Comparison of ENCODE assay signal across 15 cellular contexts in the genomic region with DNA sequence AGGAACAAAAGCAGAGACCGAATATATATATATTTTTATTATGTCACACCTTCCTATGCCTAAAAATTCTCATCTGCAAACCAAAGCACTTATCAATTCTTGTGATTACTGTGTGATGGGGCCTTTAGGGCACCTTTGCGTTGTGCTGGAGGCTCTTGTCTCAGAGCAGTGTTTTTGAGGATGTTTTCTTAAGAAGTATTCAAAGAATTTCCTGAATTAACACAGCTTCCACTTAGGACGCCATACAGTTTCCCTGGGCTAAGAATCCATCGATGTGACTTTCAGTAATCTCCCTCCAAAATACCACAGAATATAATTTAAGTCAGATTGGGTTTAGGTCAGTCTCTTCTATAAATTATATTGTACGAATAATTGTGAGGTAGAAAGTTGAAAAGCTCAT.
"Had no signal": no experiment of that assay in that cellular context is flagged by ENCODE, and none has a peak within 500 bp of the region (broad histone marks: within the 10 kb centered on the region; RNA-seq: fewer than 3 reads in every experiment).

No MANE protein-coding gene starts in this region.

- H3K36me3 ChIP-seq: ovary, sigmoid colon had no signal

- H3K9ac ChIP-seq: SK-N-SH had no signal

- ATAC-seq: activated CD8-positive, alpha-beta memory T cell treated with anti-CD3 and anti-CD28 coated beads, Interleukin-2, amount 10 ng/mL, durations not matched to agents 7 days and 5 days; activated T-cell treated with anti-CD3 and anti-CD28 coated beads, Interleukin-2, amount 50 U/mL, for 4 hours; esophagus mucosa had no signal

- H3K9me3 ChIP-seq: ovary, sigmoid colon, SK-N-SH had no signal

- H3K4me3 Mint-ChIP-seq: activated CD8-positive, alpha-beta memory T cell treated with anti-CD3 and anti-CD28 coated beads, Interleukin-2, amount 10 ng/mL, durations not matched to agents 7 days and 5 days; activated T-cell treated with anti-CD3 and anti-CD28 coated beads, Interleukin-2, amount 50 U/mL, for 4 hours; stimulated activated naive CD8-positive, alpha-beta T cell treated with anti-CD3 and anti-CD28 coated beads, Interleukin-15, Interleukin-2, amounts not matched to agents 100 ng/mL and 50 ng/mL, for 24 hours; T-helper 1 cell treated with Interleukin-12 subunit alpha and Interleukin-12 subunit beta and Interleukin-4 antibody, amounts not matched to agents 30 μg/mL and 1 μg/mL, for 36 hours had no signal

- H3K4me1 ChIP-seq: sigmoid colon had no signal

- H3K27me3 Mint-ChIP-seq: activated CD8-positive, alpha-beta memory T cell treated with anti-CD3 and anti-CD28 coated beads, Interleukin-2, amount 10 ng/mL, durations not matched to agents 7 days and 5 days; stimulated activated naive CD8-positive, alpha-beta T cell treated with anti-CD3 and anti-CD28 coated beads, Interleukin-15, Interleukin-2, amounts not matched to agents 100 ng/mL and 50 ng/mL, for 24 hours had no signal

- H3K27ac ChIP-seq: ovary, sigmoid colon had no signal

- H3K4me3 ChIP-seq: ovary, sigmoid colon had no signal

- H3K4me2 ChIP-seq: SK-N-SH had no signal

- DNase-seq: activated CD4-positive, alpha-beta T cell treated with anti-CD3 and anti-CD28 coated beads, Interleukin-2, amount 50 U/mL, for 1 hour; activated CD4-positive, CD25-positive, alpha-beta regulatory T cell; activated CD8-positive, alpha-beta memory T cell treated with anti-CD3 and anti-CD28 coated beads, Interleukin-2, amount 10 ng/mL, durations not matched to agents 7 days and 5 days; activated gamma-delta T cell; activated T-cell treated with anti-CD3 and anti-CD28 coated beads, Interleukin-2, amount 50 U/mL, for 4 hours; central memory CD4-positive, alpha-beta T cell; glutamatergic neuron; ovary; sigmoid colon; SK-N-SH; stimulated activated CD4-positive, alpha-beta T cell treated with anti-CD3 and anti-CD28 coated beads, Interleukin-12 subunit alpha, Interleukin-12 subunit beta, amount 100 ng/mL, for 4 hours; stimulated activated CD4-positive, alpha-beta T cell treated with anti-CD3 and anti-CD28 coated beads, Interleukin-2, amount 100 ng/mL, for 48 hours had no signal

- H3K27ac Mint-ChIP-seq: activated CD8-positive, alpha-beta memory T cell treated with anti-CD3 and anti-CD28 coated beads, Interleukin-2, amount 10 ng/mL, durations not matched to agents 7 days and 5 days; stimulated activated naive CD8-positive, alpha-beta T cell treated with anti-CD3 and anti-CD28 coated beads, Interleukin-15, Interleukin-2, amounts not matched to agents 100 ng/mL and 50 ng/mL, for 24 hours; T-helper 1 cell treated with Interleukin-12 subunit alpha and Interleukin-12 subunit beta and Interleukin-4 antibody, amounts not matched to agents 30 μg/mL and 1 μg/mL, for 36 hours had no signal

- H3K9me3 Mint-ChIP-seq: activated T-cell treated with anti-CD3 and anti-CD28 coated beads, Interleukin-2, amount 50 U/mL, for 4 hours; stimulated activated naive CD8-positive, alpha-beta T cell treated with anti-CD3 and anti-CD28 coated beads, Interleukin-15, Interleukin-2, amounts not matched to agents 100 ng/mL and 50 ng/mL, for 24 hours; T-helper 1 cell treated with Interleukin-12 subunit alpha and Interleukin-12 subunit beta and Interleukin-4 antibody, amounts not matched to agents 30 μg/mL and 1 μg/mL, for 36 hours had no signal

- H3K27me3 ChIP-seq: ovary, sigmoid colon had no signal
